21 cellular contexts compared by ENCODE assay signal in the genomic region with DNA sequence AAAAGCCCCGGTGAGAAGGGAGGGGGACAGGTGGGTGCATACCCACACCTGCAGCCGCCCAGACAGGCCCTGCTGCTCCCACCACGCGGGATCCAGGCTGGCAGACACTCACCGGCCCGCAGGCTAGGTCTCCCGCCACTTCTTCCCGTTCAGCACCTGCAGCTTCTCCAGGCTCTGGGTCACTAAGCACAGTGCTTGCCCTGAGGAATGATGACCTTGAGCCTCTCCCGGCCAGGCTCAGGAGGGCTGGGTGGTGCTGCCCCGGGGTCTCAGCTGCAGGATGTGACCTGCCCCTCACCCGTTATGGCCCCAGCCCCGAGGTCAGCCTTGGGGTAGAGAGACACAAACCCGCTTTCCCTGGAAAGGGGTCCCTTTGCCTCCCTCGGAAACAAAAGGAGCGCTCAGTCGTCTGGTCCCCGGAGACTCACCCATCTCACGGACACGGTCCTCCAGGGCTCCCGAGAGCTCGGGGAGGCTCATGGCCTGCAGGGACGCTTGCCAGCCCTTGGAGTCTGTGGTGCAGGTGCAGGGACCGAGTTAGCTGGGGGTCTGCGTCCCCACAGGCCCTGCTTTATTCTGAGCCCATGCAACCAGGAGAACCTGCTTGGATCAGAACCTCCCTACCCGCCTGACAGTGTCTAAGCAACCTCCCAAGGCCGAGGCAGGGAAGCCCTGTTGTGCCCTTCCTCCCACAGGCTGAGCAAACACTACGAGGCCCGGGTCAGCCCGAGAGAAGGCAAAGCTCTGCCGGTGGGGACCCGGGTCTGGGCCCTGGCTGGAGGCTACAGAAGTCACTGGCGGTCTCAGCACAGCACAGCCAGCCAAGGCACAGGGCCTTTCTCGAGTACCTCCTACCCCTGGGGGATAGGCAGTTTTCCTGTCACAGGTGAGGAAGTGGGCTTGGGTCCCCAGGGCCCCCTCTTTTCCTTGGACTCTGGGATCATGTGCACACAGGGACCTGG. TPM values are rescaled to one million over a fixed set of nuclear protein-coding genes. Genes with fewer than 3 reads are reported as not detected.
DNase-seq lines count a peak whose midpoint lies in the region; ATAC-seq and TF ChIP-seq lines count a peak whose summit lies in the region.
"Had no signal": no experiment of that assay in that cellular context is flagged by ENCODE, and none has a peak within 500 bp of the region (broad histone marks: within the 10 kb centered on the region; RNA-seq: fewer than 3 reads in every experiment).

No MANE protein-coding gene starts in this region.

- peaks cover 0 to 40% of the 10 kb centered on the region in 2 donors for H3K4me1 ChIP-seq in right atrium auricular region

- CTCF ChIA-PET in activated CD8-positive, alpha-beta T cell treated with anti-CD3 and anti-CD28 coated beads for 36 hours (lab: Charles Lee) = no interaction called here
- CTCF ChIA-PET in activated CD8-positive, alpha-beta T cell treated with anti-CD3 and anti-CD28 coated beads, Interleukin-2, amount 10 ng/mL, durations not matched to agents 7 days and 5 days (lab: Charles Lee) = no interaction called here

- intact Hi-C loops in activated CD8-positive, alpha-beta T cell treated with anti-CD3 and anti-CD28 coated beads for 36 hours (cut with micrococcal nuclease) = no loop called here
- intact Hi-C loops in activated T-helper 2 cell treated with anti-CD3 and anti-CD28 coated beads, Interferon-gamma antibody, Interleukin-2, Interleukin-4, amounts not matched to agents 10 μg/mL and 5 μg/mL and 100 μg/mL, durations not matched to agents 14 hours and 24 hours and 36 hours (cut with micrococcal nuclease) = no loop called here

- H3K27ac ChIP-seq in right atrium auricular region = peak overlapping the region; percentile 84 to 95
- H3K27ac ChIP-seq: thyroid gland, VCaP had no signal

- H3K36me3 ChIP-seq in right atrium auricular region = peaks cover 61% of the 10 kb centered on the region

- TF ChIP-seq POLR2A in NB4 (IDR thresholded peaks at IDR 0.05; ENCODE audit: extremely low read depth, insufficient read length) = no peak

- H3K27me3 ChIP-seq in right atrium auricular region = no peaks in the 10 kb centered on the region
- H3K27me3 ChIP-seq: thyroid gland had no signal

- no peaks in the 10 kb centered on the region for H3K9me3 Mint-ChIP-seq in activated CD8-positive, alpha-beta T cell treated with anti-CD3 and anti-CD28 coated beads for 36 hours
- no peaks in the 10 kb centered on the region for H3K9me3 Mint-ChIP-seq in activated CD8-positive, alpha-beta T cell treated with anti-CD3 and anti-CD28 coated beads, Interleukin-2, amount 10 ng/mL, durations not matched to agents 7 days and 5 days (ENCODE audit: insufficient read depth)
- H3K9me3 Mint-ChIP-seq in progenitor cell of endocrine pancreas (ENCODE audit: low read depth) = no peaks in the 10 kb centered on the region
- H3K9me3 Mint-ChIP-seq in activated T-helper 2 cell treated with anti-CD3 and anti-CD28 coated beads, Interferon-gamma antibody, Interleukin-2, Interleukin-4, amounts not matched to agents 10 μg/mL and 5 μg/mL and 100 μg/mL, durations not matched to agents 14 hours and 24 hours and 36 hours = no peaks in the 10 kb centered on the region
- H3K9me3 Mint-ChIP-seq: activated T-helper 17 cell treated with anti-CD3 and anti-CD28 coated beads, Interleukin-2, amount 50 U/mL, for 72 hours; CD4-positive, alpha-beta memory T cell; immature natural killer cell; naive thymus-derived CD8-positive, alpha-beta T cell; T-helper 1 cell treated with Interleukin-12 subunit alpha and Interleukin-12 subunit beta and Interleukin-4 antibody, amounts not matched to agents 30 μg/mL and 1 μg/mL, for 36 hours had no signal

- no peak overlapping the region for H3K4me3 Mint-ChIP-seq in activated CD8-positive, alpha-beta T cell treated with anti-CD3 and anti-CD28 coated beads for 36 hours
- no peak overlapping the region for H3K4me3 Mint-ChIP-seq in activated CD8-positive, alpha-beta T cell treated with anti-CD3 and anti-CD28 coated beads, Interleukin-2, amount 10 ng/mL, durations not matched to agents 7 days and 5 days
- H3K4me3 Mint-ChIP-seq in progenitor cell of endocrine pancreas (ENCODE audit: low read depth) = peak overlapping the region; percentile 16
- H3K4me3 Mint-ChIP-seq in activated T-helper 2 cell treated with anti-CD3 and anti-CD28 coated beads, Interferon-gamma antibody, Interleukin-2, Interleukin-4, amounts not matched to agents 10 μg/mL and 5 μg/mL and 100 μg/mL, durations not matched to agents 14 hours and 24 hours and 36 hours (ENCODE audit: low read depth) = no peak overlapping the region
- H3K4me3 Mint-ChIP-seq: activated T-helper 17 cell treated with anti-CD3 and anti-CD28 coated beads, Interleukin-2, amount 50 U/mL, for 72 hours; T-helper 1 cell treated with Interleukin-12 subunit alpha and Interleukin-12 subunit beta and Interleukin-4 antibody, amounts not matched to agents 30 μg/mL and 1 μg/mL, for 36 hours had no signal

- peak overlapping the region; percentile 55 for H3K27ac Mint-ChIP-seq in activated CD8-positive, alpha-beta T cell treated with anti-CD3 and anti-CD28 coated beads for 36 hours
- no peak overlapping the region for H3K27ac Mint-ChIP-seq in activated CD8-positive, alpha-beta T cell treated with anti-CD3 and anti-CD28 coated beads, Interleukin-2, amount 10 ng/mL, durations not matched to agents 7 days and 5 days
- H3K27ac Mint-ChIP-seq in progenitor cell of endocrine pancreas = no peak overlapping the region
- H3K27ac Mint-ChIP-seq in activated T-helper 2 cell treated with anti-CD3 and anti-CD28 coated beads, Interferon-gamma antibody, Interleukin-2, Interleukin-4, amounts not matched to agents 10 μg/mL and 5 μg/mL and 100 μg/mL, durations not matched to agents 14 hours and 24 hours and 36 hours = no peak overlapping the region
- H3K27ac Mint-ChIP-seq: activated T-helper 17 cell treated with anti-CD3 and anti-CD28 coated beads, Interleukin-2, amount 50 U/mL, for 72 hours; T-helper 1 cell treated with Interleukin-12 subunit alpha and Interleukin-12 subunit beta and Interleukin-4 antibody, amounts not matched to agents 30 μg/mL and 1 μg/mL, for 36 hours had no signal

- H3K36me3 Mint-ChIP-seq in activated CD8-positive, alpha-beta T cell treated with anti-CD3 and anti-CD28 coated beads for 36 hours (ENCODE audit: low read depth) = peaks cover 12% of the 10 kb centered on the region
- peaks cover 30% of the 10 kb centered on the region for H3K36me3 Mint-ChIP-seq in activated CD8-positive, alpha-beta T cell treated with anti-CD3 and anti-CD28 coated beads, Interleukin-2, amount 10 ng/mL, durations not matched to agents 7 days and 5 days (ENCODE audit: low read depth)
- H3K36me3 Mint-ChIP-seq in progenitor cell of endocrine pancreas (ENCODE audit: insufficient read depth) = peaks cover 4% of the 10 kb centered on the region
- peaks cover 25% of the 10 kb centered on the region for H3K36me3 Mint-ChIP-seq in activated T-helper 2 cell treated with anti-CD3 and anti-CD28 coated beads, Interferon-gamma antibody, Interleukin-2, Interleukin-4, amounts not matched to agents 10 μg/mL and 5 μg/mL and 100 μg/mL, durations not matched to agents 14 hours and 24 hours and 36 hours (ENCODE audit: low read depth)

- H3K4me3 ChIP-seq in NB4 (ENCODE audit: low read depth, low read length) = no peak overlapping the region
- H3K4me3 ChIP-seq in right atrium auricular region = no peak overlapping the region
- H3K4me3 ChIP-seq: thyroid gland had no signal

- ATAC-seq in activated CD8-positive, alpha-beta T cell treated with anti-CD3 and anti-CD28 coated beads for 36 hours = no peak
- no peak for ATAC-seq in activated CD8-positive, alpha-beta T cell treated with anti-CD3 and anti-CD28 coated beads, Interleukin-2, amount 10 ng/mL, durations not matched to agents 7 days and 5 days
- ATAC-seq: activated T-helper 17 cell treated with anti-CD3 and anti-CD28 coated beads, Interleukin-2, amount 50 U/mL, for 72 hours; esophagus mucosa; naive thymus-derived CD8-positive, alpha-beta T cell had no signal

- no peaks in the 10 kb centered on the region for H3K27me3 Mint-ChIP-seq in activated CD8-positive, alpha-beta T cell treated with anti-CD3 and anti-CD28 coated beads for 36 hours
- H3K27me3 Mint-ChIP-seq in activated CD8-positive, alpha-beta T cell treated with anti-CD3 and anti-CD28 coated beads, Interleukin-2, amount 10 ng/mL, durations not matched to agents 7 days and 5 days (ENCODE audit: low read depth) = no peaks in the 10 kb centered on the region
- H3K27me3 Mint-ChIP-seq in progenitor cell of endocrine pancreas = no peaks in the 10 kb centered on the region
- no peaks in the 10 kb centered on the region for H3K27me3 Mint-ChIP-seq in activated T-helper 2 cell treated with anti-CD3 and anti-CD28 coated beads, Interferon-gamma antibody, Interleukin-2, Interleukin-4, amounts not matched to agents 10 μg/mL and 5 μg/mL and 100 μg/mL, durations not matched to agents 14 hours and 24 hours and 36 hours (ENCODE audit: low read depth)
- H3K27me3 Mint-ChIP-seq: activated T-helper 17 cell treated with anti-CD3 and anti-CD28 coated beads, Interleukin-2, amount 50 U/mL, for 72 hours; CD4-positive, alpha-beta memory T cell; naive thymus-derived CD8-positive, alpha-beta T cell had no signal

- no peak for TF ChIP-seq CTCF in activated CD8-positive, alpha-beta T cell treated with anti-CD3 and anti-CD28 coated beads for 36 hours (IDR thresholded peaks at IDR 0.05)
- TF ChIP-seq CTCF in NB4 (IDR thresholded peaks at IDR 0.05; ENCODE audit: low read depth, low read length) (no peak), right atrium auricular region (IDR thresholded peaks at IDR 0.05) (no peak), progenitor cell of endocrine pancreas (IDR thresholded peaks at IDR 0.05; ENCODE audit: unreplicated experiment) (no peak)

- H3K4me1 Mint-ChIP-seq in activated CD8-positive, alpha-beta T cell treated with anti-CD3 and anti-CD28 coated beads for 36 hours (ENCODE audit: low read depth) = peaks cover 29% of the 10 kb centered on the region
- H3K4me1 Mint-ChIP-seq in activated CD8-positive, alpha-beta T cell treated with anti-CD3 and anti-CD28 coated beads, Interleukin-2, amount 10 ng/mL, durations not matched to agents 7 days and 5 days (ENCODE audit: low read depth) = peaks cover 47% of the 10 kb centered on the region
- peaks cover 1% of the 10 kb centered on the region for H3K4me1 Mint-ChIP-seq in progenitor cell of endocrine pancreas (ENCODE audit: low read depth)
- H3K4me1 Mint-ChIP-seq in activated T-helper 2 cell treated with anti-CD3 and anti-CD28 coated beads, Interferon-gamma antibody, Interleukin-2, Interleukin-4, amounts not matched to agents 10 μg/mL and 5 μg/mL and 100 μg/mL, durations not matched to agents 14 hours and 24 hours and 36 hours (ENCODE audit: low read depth) = peaks cover 10% of the 10 kb centered on the region
- H3K4me1 Mint-ChIP-seq: activated T-helper 17 cell treated with anti-CD3 and anti-CD28 coated beads, Interleukin-2, amount 50 U/mL, for 72 hours had no signal

- POLR2A ChIA-PET in activated CD8-positive, alpha-beta T cell treated with anti-CD3 and anti-CD28 coated beads for 36 hours (lab: Charles Lee) = interaction anchor here (0.5 to 1.5 kb wide), 3 partner anchors 10 to 72 kb away, joined by 3 to 5 read pairs (median 3); partner anchors contain the start of gene MGRN1
- POLR2A ChIA-PET in activated CD8-positive, alpha-beta T cell treated with anti-CD3 and anti-CD28 coated beads, Interleukin-2, amount 10 ng/mL, durations not matched to agents 7 days and 5 days (lab: Charles Lee) = no interaction called here

- DNase-seq in activated CD8-positive, alpha-beta T cell treated with anti-CD3 and anti-CD28 coated beads for 36 hours = no peak
- DNase-seq in activated CD8-positive, alpha-beta T cell treated with anti-CD3 and anti-CD28 coated beads, Interleukin-2, amount 10 ng/mL, durations not matched to agents 7 days and 5 days = no peak
- DNase-seq in NB4 (ENCODE audit: low read depth) (peak; percentile 11), right atrium auricular region (ENCODE audit: low spot score) (no peak), progenitor cell of endocrine pancreas (ENCODE audit: low spot score, unreplicated experiment) (no peak), NCI-H510A treated with DMSO at 0.1 percent for 48 hours (lab: John Stamatoyannopoulos, UW) (no peak), cerebellar nuclear complex (lab: John Stamatoyannopoulos, UW) (no peak)
- no peak for DNase-seq in activated T-helper 2 cell treated with anti-CD3 and anti-CD28 coated beads, Interferon-gamma antibody, Interleukin-2, Interleukin-4, amounts not matched to agents 10 μg/mL and 5 μg/mL and 100 μg/mL, durations not matched to agents 14 hours and 24 hours and 36 hours (ENCODE audit: low spot score)
- DNase-seq: activated CD4-positive, alpha-beta T cell treated with anti-CD3 and anti-CD28 coated beads, Interleukin-2, amount 50 U/mL, for 48 hours; CD4-positive, alpha-beta memory T cell; immature natural killer cell; NCI-H1694 treated with DMSO at 0.1 percent for 48 hours; NCI-H446 treated with DMSO at 0.1 percent for 48 hours; SHP77; stimulated activated CD4-positive, alpha-beta T cell treated with anti-CD3 and anti-CD28 coated beads, Interleukin-12 subunit alpha, Interleukin-12 subunit beta, amount 100 ng/mL, for 4 hours; thyroid gland had no signal

- no peaks in the 10 kb centered on the region for H3K9me3 ChIP-seq in right atrium auricular region
- H3K9me3 ChIP-seq: thyroid gland had no signal

RNA-seq across cellular contexts. Expression of gene NUDT16L1, which starts 3.8 kb away (rescaled TPM):
- 10 to 100 TPM; 22.3 to 25.6 TPM for total RNA-seq in activated CD8-positive, alpha-beta T cell treated with anti-CD3 and anti-CD28 coated beads for 36 hours
- 10 to 100 TPM; 32.6 to 36.2 TPM for total RNA-seq in activated CD8-positive, alpha-beta T cell treated with anti-CD3 and anti-CD28 coated beads, Interleukin-2, amount 10 ng/mL, durations not matched to agents 7 days and 5 days
- total RNA-seq in right atrium auricular region (10 to 100 TPM; 25.5 to 61.5 TPM), progenitor cell of endocrine pancreas (39.4 and 41.8 TPM in 2 replicates)
- total RNA-seq in activated T-helper 2 cell treated with anti-CD3 and anti-CD28 coated beads, Interferon-gamma antibody, Interleukin-2, Interleukin-4, amounts not matched to agents 10 μg/mL and 5 μg/mL and 100 μg/mL, durations not matched to agents 14 hours and 24 hours and 36 hours = 34.1 and 35.5 TPM in 2 replicates

RNA-seq across cellular contexts. Expression of gene ANKS3, which starts 36.9 kb away (rescaled TPM):
- 10 to 100 TPM; 13.0 to 13.8 TPM for total RNA-seq in activated CD8-positive, alpha-beta T cell treated with anti-CD3 and anti-CD28 coated beads for 36 hours
- total RNA-seq in activated CD8-positive, alpha-beta T cell treated with anti-CD3 and anti-CD28 coated beads, Interleukin-2, amount 10 ng/mL, durations not matched to agents 7 days and 5 days = 10 to 100 TPM; 17.0 to 17.2 TPM
- 10 to 100 TPM in 1 of 2 donors, 1 to 10 TPM in 1; 6.7 to 13.5 TPM for total RNA-seq in right atrium auricular region
- total RNA-seq in progenitor cell of endocrine pancreas = 45.0 and 45.3 TPM in 2 replicates
- total RNA-seq in activated T-helper 2 cell treated with anti-CD3 and anti-CD28 coated beads, Interferon-gamma antibody, Interleukin-2, Interleukin-4, amounts not matched to agents 10 μg/mL and 5 μg/mL and 100 μg/mL, durations not matched to agents 14 hours and 24 hours and 36 hours = 18.6 and 20.6 TPM in 2 replicates

RNA-seq across cellular contexts. Expression of gene DNAAF8, which starts 37.2 kb away (rescaled TPM):
- under 1 TPM; 0.18 to 0.38 TPM for total RNA-seq in activated CD8-positive, alpha-beta T cell treated with anti-CD3 and anti-CD28 coated beads for 36 hours
- total RNA-seq in activated CD8-positive, alpha-beta T cell treated with anti-CD3 and anti-CD28 coated beads, Interleukin-2, amount 10 ng/mL, durations not matched to agents 7 days and 5 days = under 1 TPM; 0.39 to 0.68 TPM
- total RNA-seq in right atrium auricular region = under 1 TPM; 0.39 to 0.44 TPM
- 1.1 TPM in 2 replicates for total RNA-seq in progenitor cell of endocrine pancreas
- total RNA-seq in activated T-helper 2 cell treated with anti-CD3 and anti-CD28 coated beads, Interferon-gamma antibody, Interleukin-2, Interleukin-4, amounts not matched to agents 10 μg/mL and 5 μg/mL and 100 μg/mL, durations not matched to agents 14 hours and 24 hours and 36 hours = 0.11 TPM in 1 of 2 replicates, not detected in the other
- total RNA-seq: activated T-helper 17 cell treated with anti-CD3 and anti-CD28 coated beads, Interleukin-2, amount 50 U/mL, for 72 hours had no signal
